ENCODE assay signal across 10 cellular contexts in genomic region chr7:16660702-16661464, GRCh38. TPM values are rescaled to one million over a fixed set of nuclear protein-coding genes. Genes with fewer than 3 reads are reported as not detected.
DNase-seq lines count a peak whose midpoint lies in the region; ATAC-seq and TF ChIP-seq lines count a peak whose summit lies in the region.
"Had no signal": no experiment of that assay in that cellular context is flagged by ENCODE, and none has a peak within 500 bp of the region (broad histone marks: within the 10 kb centered on the region; RNA-seq: fewer than 3 reads in every experiment).

No MANE protein-coding gene starts in this region.

- H3K4me3 ChIP-seq in PC-9 (peak overlapping the region; percentile 20; the same call in 1 of the 2 replicates), transverse colon (no peak overlapping the region)

- no peak for DNase-seq in activated T-cell treated with anti-CD3 and anti-CD28 coated beads, Interleukin-2, amount 50 U/mL, for 4 hours
- DNase-seq in activated T-cell treated with anti-CD3 and anti-CD28 coated beads for 4 hours (no peak), PC-9 (peak in 1 of 2 experiments; percentile 92), glomerular endothelial cell (ENCODE audit: extremely low read depth, low read depth, low spot score) (peak; percentile 37), transverse colon (no peak), T-cell (no peak), NK-92 (lab: John Stamatoyannopoulos, UW; ENCODE audit: unreplicated experiment) (no peak), hepatic stellate cell (ENCODE audit: low spot score) (no peak)
- DNase-seq: CD8-positive, alpha-beta T cell had no signal

- H3K4me1 ChIP-seq in PC-9 (replicated peaks; ENCODE audit: insufficient read depth) (peaks cover 52% of the 10 kb centered on the region), transverse colon (peaks cover 9 to 32% (median 24%) of the 10 kb centered on the region in 4 donors)

- H3K4me2 ChIP-seq in PC-9, result peak overlapping the region; percentile 51

- TF ChIP-seq POLR2A in transverse colon (IDR thresholded peaks at IDR 0.05), result no peak

- no peaks in the 10 kb centered on the region for H3K27me3 ChIP-seq in PC-9 (ENCODE audit: insufficient read depth, low read depth)
- no peaks in the 10 kb centered on the region for H3K27me3 ChIP-seq in transverse colon

- no peaks in the 10 kb centered on the region; the same call in 1 of the 2 replicates for H4K20me1 ChIP-seq in PC-9 (ENCODE audit: insufficient read depth)

- in situ Hi-C loops in transverse colon (cut with MboI; ENCODE audit: low pct_ligation_motif_present in 1 of 4, low pct_unique_long_range_greater_than_20kb in 1 of 4, low sequenced_read_pairs in 3 of 4), result no loop called here

- H3K27ac ChIP-seq in PC-9, result peak overlapping the region; percentile 50
- peak overlapping the region in 3 of 4 donors; percentile 44 to 54 (median 45) for H3K27ac ChIP-seq in transverse colon

- peaks cover 98% of the 10 kb centered on the region for H3K79me2 ChIP-seq in PC-9 (ENCODE audit: low read depth)

- 66 to 74% methylated on average over 5 of the region's 5 CpGs for WGBS in transverse colon (ENCODE audit: low coverage in 1 of 2), 2 donors

- CTCF ChIA-PET in PC-9 (lab: Charles Lee), result interaction anchor here (0.7 kb wide), 1 partner anchor 96 kb away, joined by 5 read pairs; no protein-coding TSS in a partner anchor
- CTCF ChIA-PET in T-cell (lab: Charles Lee), result no interaction called here

- peak; percentile 53 to 57 for ATAC-seq in activated T-cell treated with anti-CD3 and anti-CD28 coated beads, Interleukin-2, amount 50 U/mL, for 4 hours
- no peak for ATAC-seq in T-cell (replicated peaks in 1 of 4)
- ATAC-seq: CD8-positive, alpha-beta T cell had no signal

- no peak for TF ChIP-seq CTCF in PC-9 (conservative IDR thresholded peaks at IDR 0.05)
- no peak for TF ChIP-seq CTCF in transverse colon (IDR thresholded peaks at IDR 0.05)

- no TSS peak for BruUV-seq in PC-9 (replicated peaks; lab: Mats Ljungman, UMichigan)

- peak overlapping the region in 1 of 2 donors; percentile 28 for H3K27ac Mint-ChIP-seq in T-cell
- H3K27ac Mint-ChIP-seq: CD8-positive, alpha-beta T cell; dendritic cell treated with granulocyte-macrophage colony-stimulating factor and Interleukin-4, amounts not matched to agents 40 ng/mL and 50 ng/mL, for 4 days had no signal

- H3K36me3 ChIP-seq in PC-9 (ENCODE audit: low read depth) (peaks cover 56% of the 10 kb centered on the region), transverse colon (no peaks in the 10 kb centered on the region)

- H3K36me3 Mint-ChIP-seq in activated T-cell treated with anti-CD3 and anti-CD28 coated beads, Interleukin-2, amount 50 U/mL, for 4 hours (ENCODE audit: insufficient read depth), result peaks cover 20% of the 10 kb centered on the region
- peaks cover 20% of the 10 kb centered on the region for H3K36me3 Mint-ChIP-seq in T-cell

- H3K4me1 Mint-ChIP-seq in activated T-cell treated with anti-CD3 and anti-CD28 coated beads, Interleukin-2, amount 50 U/mL, for 4 hours (ENCODE audit: low read depth), result peaks cover 20% of the 10 kb centered on the region
- H3K4me1 Mint-ChIP-seq in T-cell, result peaks cover 30 to 33% (median 31%) of the 10 kb centered on the region in 3 donors

- POLR2A ChIA-PET in PC-9 (lab: Charles Lee; ENCODE audit: unreplicated experiment) (no interaction called here), T-cell (lab: Charles Lee) (no interaction called here)

- H3K4me3 Mint-ChIP-seq in activated T-cell treated with anti-CD3 and anti-CD28 coated beads, Interleukin-2, amount 50 U/mL, for 4 hours, result no peak overlapping the region
- H3K4me3 Mint-ChIP-seq in T-cell, result no peak overlapping the region
- H3K4me3 Mint-ChIP-seq: CD8-positive, alpha-beta T cell; dendritic cell treated with granulocyte-macrophage colony-stimulating factor and Interleukin-4, amounts not matched to agents 40 ng/mL and 50 ng/mL, for 4 days had no signal

- peaks cover 19% of the 10 kb centered on the region for H3F3A ChIP-seq in PC-9 (ENCODE audit: insufficient read depth, low read depth)

- peaks cover 2% of the 10 kb centered on the region; the same call in 1 of the 2 replicates for H3K9me3 ChIP-seq in PC-9 (ENCODE audit: insufficient read depth, low read depth)
- no peaks in the 10 kb centered on the region for H3K9me3 ChIP-seq in transverse colon

- intact Hi-C loops in PC-9 (cut with micrococcal nuclease; ENCODE audit: unreplicated experiment) (no loop called here), transverse colon (cut with DNase I; ENCODE audit: low total_unique reads) (loop anchor here (5.0 kb wide), 1 partner anchor 1394 kb away; no protein-coding TSS in a partner anchor)

- TF ChIP-seq EP300 in transverse colon (IDR thresholded peaks at IDR 0.05; ENCODE audit: low read depth), result no peak

- no peaks in the 10 kb centered on the region for H3K9me3 Mint-ChIP-seq in activated T-cell treated with anti-CD3 and anti-CD28 coated beads, Interleukin-2, amount 50 U/mL, for 4 hours
- H3K9me3 Mint-ChIP-seq in T-cell, result no peaks in the 10 kb centered on the region
- H3K9me3 Mint-ChIP-seq: CD8-positive, alpha-beta T cell; dendritic cell treated with granulocyte-macrophage colony-stimulating factor and Interleukin-4, amounts not matched to agents 40 ng/mL and 50 ng/mL, for 4 days had no signal

- no peaks in the 10 kb centered on the region for H3K9me2 ChIP-seq in PC-9 (ENCODE audit: insufficient read depth)

- no peak overlapping the region for H2AFZ ChIP-seq in PC-9

- H3K27me3 Mint-ChIP-seq in activated T-cell treated with anti-CD3 and anti-CD28 coated beads, Interleukin-2, amount 50 U/mL, for 4 hours (ENCODE audit: low read depth), result no peaks in the 10 kb centered on the region
- no peaks in the 10 kb centered on the region for H3K27me3 Mint-ChIP-seq in T-cell
- H3K27me3 Mint-ChIP-seq: dendritic cell treated with granulocyte-macrophage colony-stimulating factor and Interleukin-4, amounts not matched to agents 40 ng/mL and 50 ng/mL, for 4 days had no signal

RNA-seq across cellular contexts. Expression of gene BZW2, which starts 14.9 kb away (rescaled TPM):
- total RNA-seq in activated T-cell treated with anti-CD3 and anti-CD28 coated beads, Interleukin-2, amount 50 U/mL, for 4 hours, result 100 to 1,000 TPM; 116 to 135 (median 127) TPM
- total RNA-seq in PC-9 (2021) (93.7 and 102 TPM in 2 replicates), glomerular endothelial cell (98.5 and 115 TPM in 2 replicates), transverse colon (100 to 1,000 TPM in 1 of 4 donors, 10 to 100 TPM in 3; 16.1 to 135 (median 70.9) TPM), T-cell (10 to 100 TPM; 22.1 to 35.1 (median 30.2) TPM)

RNA-seq across cellular contexts. Expression of gene ANKMY2, which starts 15.3 kb away (rescaled TPM):
- 1 to 10 TPM; 5.7 to 7.1 (median 5.7) TPM for total RNA-seq in activated T-cell treated with anti-CD3 and anti-CD28 coated beads, Interleukin-2, amount 50 U/mL, for 4 hours
- 22.9 and 30.7 TPM in 2 replicates for total RNA-seq in PC-9 (2021)
- 7.8 and 9.2 TPM in 2 replicates for total RNA-seq in glomerular endothelial cell
- 10 to 100 TPM in 2 of 4 donors, 1 to 10 TPM in 1, under 1 TPM in 1; 0.75 to 22.5 (median 12.0) TPM for total RNA-seq in transverse colon
- total RNA-seq in T-cell, result 10 to 100 TPM in 2 of 5 donors, 1 to 10 TPM in 3; 7.8 to 10.9 (median 10.0) TPM

Comparison
In these comparisons a context has a peak if more than half of its experiments do, and no peak if none do; other contexts are left out.
1. ATAC-seq: peak in activated T-cell treated with anti-CD3 and anti-CD28 coated beads, Interleukin-2, amount 50 U/mL, for 4 hours (2 of 2); none in T-cell (0 of 4).